ENCODE assay signal across 3 cellular contexts in the genomic region with DNA sequence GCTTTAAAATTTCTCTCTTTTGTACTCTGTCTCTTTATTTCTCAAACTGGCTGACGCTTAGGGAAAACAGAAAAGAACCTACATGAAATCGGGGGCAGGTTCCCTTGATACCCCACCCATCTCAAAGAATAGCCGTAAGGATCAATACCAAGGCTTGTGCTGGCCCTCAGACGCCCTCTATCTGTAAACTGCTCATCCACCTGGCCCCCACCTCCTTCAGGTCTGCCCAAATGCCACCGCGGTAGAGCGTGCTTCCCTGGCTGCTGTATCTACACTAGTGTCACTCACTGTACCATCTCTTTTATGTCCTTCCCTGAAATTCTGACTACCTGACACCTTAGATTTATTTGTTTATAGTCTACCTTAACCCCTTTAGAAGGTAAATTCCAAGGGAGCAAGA.
TF ChIP-seq lines count a peak whose summit lies in the region.

No MANE protein-coding gene starts in this region.

TF ChIP-seq in GM23338, 12 proteins besides CTCF, POLR2A, EP300 and RAD21 (continued from another document and continues in another):
- TF ChIP-seq, protein P1, sequence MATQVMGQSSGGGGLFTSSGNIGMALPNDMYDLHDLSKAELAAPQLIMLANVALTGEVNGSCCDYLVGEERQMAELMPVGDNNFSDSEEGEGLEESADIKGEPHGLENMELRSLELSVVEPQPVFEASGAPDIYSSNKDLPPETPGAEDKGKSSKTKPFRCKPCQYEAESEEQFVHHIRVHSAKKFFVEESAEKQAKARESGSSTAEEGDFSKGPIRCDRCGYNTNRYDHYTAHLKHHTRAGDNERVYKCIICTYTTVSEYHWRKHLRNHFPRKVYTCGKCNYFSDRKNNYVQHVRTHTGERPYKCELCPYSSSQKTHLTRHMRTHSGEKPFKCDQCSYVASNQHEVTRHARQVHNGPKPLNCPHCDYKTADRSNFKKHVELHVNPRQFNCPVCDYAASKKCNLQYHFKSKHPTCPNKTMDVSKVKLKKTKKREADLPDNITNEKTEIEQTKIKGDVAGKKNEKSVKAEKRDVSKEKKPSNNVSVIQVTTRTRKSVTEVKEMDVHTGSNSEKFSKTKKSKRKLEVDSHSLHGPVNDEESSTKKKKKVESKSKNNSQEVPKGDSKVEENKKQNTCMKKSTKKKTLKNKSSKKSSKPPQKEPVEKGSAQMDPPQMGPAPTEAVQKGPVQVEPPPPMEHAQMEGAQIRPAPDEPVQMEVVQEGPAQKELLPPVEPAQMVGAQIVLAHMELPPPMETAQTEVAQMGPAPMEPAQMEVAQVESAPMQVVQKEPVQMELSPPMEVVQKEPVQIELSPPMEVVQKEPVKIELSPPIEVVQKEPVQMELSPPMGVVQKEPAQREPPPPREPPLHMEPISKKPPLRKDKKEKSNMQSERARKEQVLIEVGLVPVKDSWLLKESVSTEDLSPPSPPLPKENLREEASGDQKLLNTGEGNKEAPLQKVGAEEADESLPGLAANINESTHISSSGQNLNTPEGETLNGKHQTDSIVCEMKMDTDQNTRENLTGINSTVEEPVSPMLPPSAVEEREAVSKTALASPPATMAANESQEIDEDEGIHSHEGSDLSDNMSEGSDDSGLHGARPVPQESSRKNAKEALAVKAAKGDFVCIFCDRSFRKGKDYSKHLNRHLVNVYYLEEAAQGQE (IDR thresholded peaks at IDR 0.05; ENCODE audit: unreplicated experiment), result no peak
- TF ChIP-seq JUNB (IDR thresholded peaks at IDR 0.05; ENCODE audit: unreplicated experiment) (no peak), ZNF331 (CRISPR knock-in tag; IDR thresholded peaks at IDR 0.05; ENCODE audit: low read depth) (no peak), POLR2AphosphoS5 (IDR thresholded peaks at IDR 0.05; ENCODE audit: low read depth) (no peak), EZH2phosphoT487 (IDR thresholded peaks at IDR 0.05; ENCODE audit: unreplicated experiment) (no peak), CREB1 (CRISPR knock-in tag; IDR thresholded peaks at IDR 0.05; ENCODE audit: low read depth) (no peak)
- TF ChIP-seq, protein P2, sequence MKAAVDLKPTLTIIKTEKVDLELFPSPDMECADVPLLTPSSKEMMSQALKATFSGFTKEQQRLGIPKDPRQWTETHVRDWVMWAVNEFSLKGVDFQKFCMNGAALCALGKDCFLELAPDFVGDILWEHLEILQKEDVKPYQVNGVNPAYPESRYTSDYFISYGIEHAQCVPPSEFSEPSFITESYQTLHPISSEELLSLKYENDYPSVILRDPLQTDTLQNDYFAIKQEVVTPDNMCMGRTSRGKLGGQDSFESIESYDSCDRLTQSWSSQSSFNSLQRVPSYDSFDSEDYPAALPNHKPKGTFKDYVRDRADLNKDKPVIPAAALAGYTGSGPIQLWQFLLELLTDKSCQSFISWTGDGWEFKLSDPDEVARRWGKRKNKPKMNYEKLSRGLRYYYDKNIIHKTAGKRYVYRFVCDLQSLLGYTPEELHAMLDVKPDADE (IDR thresholded peaks at IDR 0.05), result no peak

TF ChIP-seq in HCT116, 20 proteins besides CTCF, POLR2A, EP300 and RAD21 (continued from another document):
- TF ChIP-seq, protein P3, sequence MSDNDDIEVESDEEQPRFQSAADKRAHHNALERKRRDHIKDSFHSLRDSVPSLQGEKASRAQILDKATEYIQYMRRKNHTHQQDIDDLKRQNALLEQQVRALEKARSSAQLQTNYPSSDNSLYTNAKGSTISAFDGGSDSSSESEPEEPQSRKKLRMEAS (IDR thresholded peaks at IDR 0.05), result no peak
- TF ChIP-seq ELF1 (IDR thresholded peaks at IDR 0.05; ENCODE audit: borderline replicate concordance, low read depth) (no peak), JUND (IDR thresholded peaks at IDR 0.05) (no peak), TCF7L2 (IDR thresholded peaks at IDR 0.05; ENCODE audit: borderline replicate concordance, extremely low read depth, insufficient read depth, insufficient read length) (no peak), ZNF274 (IDR thresholded peaks at IDR 0.05; ENCODE audit: low read depth, low read length) (no peak), YY1 (IDR thresholded peaks at IDR 0.05; ENCODE audit: extremely low read depth, insufficient replicate concordance, low read depth, low read length) (no peak), SP1 (IDR thresholded peaks at IDR 0.05; ENCODE audit: low read depth) (no peak), CEBPB (IDR thresholded peaks at IDR 0.05; ENCODE audit: low read depth) (no peak), CBX3 (IDR thresholded peaks at IDR 0.05; ENCODE audit: low read depth) (no peak)

TF ChIP-seq in WTC11, 78 proteins besides CTCF, POLR2A, EP300 and RAD21 (continued from another document):
- TF ChIP-seq, protein P4, sequence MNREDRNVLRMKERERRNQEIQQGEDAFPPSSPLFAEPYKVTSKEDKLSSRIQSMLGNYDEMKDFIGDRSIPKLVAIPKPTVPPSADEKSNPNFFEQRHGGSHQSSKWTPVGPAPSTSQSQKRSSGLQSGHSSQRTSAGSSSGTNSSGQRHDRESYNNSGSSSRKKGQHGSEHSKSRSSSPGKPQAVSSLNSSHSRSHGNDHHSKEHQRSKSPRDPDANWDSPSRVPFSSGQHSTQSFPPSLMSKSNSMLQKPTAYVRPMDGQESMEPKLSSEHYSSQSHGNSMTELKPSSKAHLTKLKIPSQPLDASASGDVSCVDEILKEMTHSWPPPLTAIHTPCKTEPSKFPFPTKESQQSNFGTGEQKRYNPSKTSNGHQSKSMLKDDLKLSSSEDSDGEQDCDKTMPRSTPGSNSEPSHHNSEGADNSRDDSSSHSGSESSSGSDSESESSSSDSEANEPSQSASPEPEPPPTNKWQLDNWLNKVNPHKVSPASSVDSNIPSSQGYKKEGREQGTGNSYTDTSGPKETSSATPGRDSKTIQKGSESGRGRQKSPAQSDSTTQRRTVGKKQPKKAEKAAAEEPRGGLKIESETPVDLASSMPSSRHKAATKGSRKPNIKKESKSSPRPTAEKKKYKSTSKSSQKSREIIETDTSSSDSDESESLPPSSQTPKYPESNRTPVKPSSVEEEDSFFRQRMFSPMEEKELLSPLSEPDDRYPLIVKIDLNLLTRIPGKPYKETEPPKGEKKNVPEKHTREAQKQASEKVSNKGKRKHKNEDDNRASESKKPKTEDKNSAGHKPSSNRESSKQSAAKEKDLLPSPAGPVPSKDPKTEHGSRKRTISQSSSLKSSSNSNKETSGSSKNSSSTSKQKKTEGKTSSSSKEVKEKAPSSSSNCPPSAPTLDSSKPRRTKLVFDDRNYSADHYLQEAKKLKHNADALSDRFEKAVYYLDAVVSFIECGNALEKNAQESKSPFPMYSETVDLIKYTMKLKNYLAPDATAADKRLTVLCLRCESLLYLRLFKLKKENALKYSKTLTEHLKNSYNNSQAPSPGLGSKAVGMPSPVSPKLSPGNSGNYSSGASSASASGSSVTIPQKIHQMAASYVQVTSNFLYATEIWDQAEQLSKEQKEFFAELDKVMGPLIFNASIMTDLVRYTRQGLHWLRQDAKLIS (CRISPR knock-in tag; IDR thresholded peaks at IDR 0.05; ENCODE audit: borderline replicate concordance), result no peak
- TF ChIP-seq CBFB (CRISPR knock-in tag; IDR thresholded peaks at IDR 0.05; ENCODE audit: low read depth) (no peak), TEAD1 (CRISPR knock-in tag; IDR thresholded peaks at IDR 0.05) (no peak), GRHL2 (CRISPR knock-in tag; IDR thresholded peaks at IDR 0.05; ENCODE audit: insufficient replicate concordance, severe bottlenecking) (no peak), SOX15 (CRISPR knock-in tag; IDR thresholded peaks at IDR 0.05) (no peak), ESRRA (CRISPR knock-in tag; IDR thresholded peaks at IDR 0.05; ENCODE audit: borderline replicate concordance) (no peak), KAT7 (CRISPR knock-in tag; IDR thresholded peaks at IDR 0.05; ENCODE audit: borderline replicate concordance) (no peak), FOXP1 (CRISPR knock-in tag; IDR thresholded peaks at IDR 0.05; ENCODE audit: borderline replicate concordance) (no peak)
- TF ChIP-seq, protein P5, sequence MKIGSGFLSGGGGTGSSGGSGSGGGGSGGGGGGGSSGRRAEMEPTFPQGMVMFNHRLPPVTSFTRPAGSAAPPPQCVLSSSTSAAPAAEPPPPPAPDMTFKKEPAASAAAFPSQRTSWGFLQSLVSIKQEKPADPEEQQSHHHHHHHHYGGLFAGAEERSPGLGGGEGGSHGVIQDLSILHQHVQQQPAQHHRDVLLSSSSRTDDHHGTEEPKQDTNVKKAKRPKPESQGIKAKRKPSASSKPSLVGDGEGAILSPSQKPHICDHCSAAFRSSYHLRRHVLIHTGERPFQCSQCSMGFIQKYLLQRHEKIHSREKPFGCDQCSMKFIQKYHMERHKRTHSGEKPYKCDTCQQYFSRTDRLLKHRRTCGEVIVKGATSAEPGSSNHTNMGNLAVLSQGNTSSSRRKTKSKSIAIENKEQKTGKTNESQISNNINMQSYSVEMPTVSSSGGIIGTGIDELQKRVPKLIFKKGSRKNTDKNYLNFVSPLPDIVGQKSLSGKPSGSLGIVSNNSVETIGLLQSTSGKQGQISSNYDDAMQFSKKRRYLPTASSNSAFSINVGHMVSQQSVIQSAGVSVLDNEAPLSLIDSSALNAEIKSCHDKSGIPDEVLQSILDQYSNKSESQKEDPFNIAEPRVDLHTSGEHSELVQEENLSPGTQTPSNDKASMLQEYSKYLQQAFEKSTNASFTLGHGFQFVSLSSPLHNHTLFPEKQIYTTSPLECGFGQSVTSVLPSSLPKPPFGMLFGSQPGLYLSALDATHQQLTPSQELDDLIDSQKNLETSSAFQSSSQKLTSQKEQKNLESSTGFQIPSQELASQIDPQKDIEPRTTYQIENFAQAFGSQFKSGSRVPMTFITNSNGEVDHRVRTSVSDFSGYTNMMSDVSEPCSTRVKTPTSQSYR (CRISPR knock-in tag; IDR thresholded peaks at IDR 0.05), result no peak
- TF ChIP-seq, protein P6, sequence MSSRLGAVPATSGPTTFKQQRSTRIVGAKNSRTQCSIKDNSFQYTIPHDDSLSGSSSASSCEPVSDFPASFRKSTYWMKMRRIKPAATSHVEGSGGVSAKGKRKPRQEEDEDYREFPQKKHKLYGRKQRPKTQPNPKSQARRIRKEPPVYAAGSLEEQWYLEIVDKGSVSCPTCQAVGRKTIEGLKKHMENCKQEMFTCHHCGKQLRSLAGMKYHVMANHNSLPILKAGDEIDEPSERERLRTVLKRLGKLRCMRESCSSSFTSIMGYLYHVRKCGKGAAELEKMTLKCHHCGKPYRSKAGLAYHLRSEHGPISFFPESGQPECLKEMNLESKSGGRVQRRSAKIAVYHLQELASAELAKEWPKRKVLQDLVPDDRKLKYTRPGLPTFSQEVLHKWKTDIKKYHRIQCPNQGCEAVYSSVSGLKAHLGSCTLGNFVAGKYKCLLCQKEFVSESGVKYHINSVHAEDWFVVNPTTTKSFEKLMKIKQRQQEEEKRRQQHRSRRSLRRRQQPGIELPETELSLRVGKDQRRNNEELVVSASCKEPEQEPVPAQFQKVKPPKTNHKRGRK (CRISPR knock-in tag; IDR thresholded peaks at IDR 0.05; ENCODE audit: borderline replicate concordance), result no peak
- TF ChIP-seq, protein P7, sequence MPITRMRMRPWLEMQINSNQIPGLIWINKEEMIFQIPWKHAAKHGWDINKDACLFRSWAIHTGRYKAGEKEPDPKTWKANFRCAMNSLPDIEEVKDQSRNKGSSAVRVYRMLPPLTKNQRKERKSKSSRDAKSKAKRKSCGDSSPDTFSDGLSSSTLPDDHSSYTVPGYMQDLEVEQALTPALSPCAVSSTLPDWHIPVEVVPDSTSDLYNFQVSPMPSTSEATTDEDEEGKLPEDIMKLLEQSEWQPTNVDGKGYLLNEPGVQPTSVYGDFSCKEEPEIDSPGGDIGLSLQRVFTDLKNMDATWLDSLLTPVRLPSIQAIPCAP (CRISPR knock-in tag; IDR thresholded peaks at IDR 0.05), result no peak
- TF ChIP-seq, protein P8, sequence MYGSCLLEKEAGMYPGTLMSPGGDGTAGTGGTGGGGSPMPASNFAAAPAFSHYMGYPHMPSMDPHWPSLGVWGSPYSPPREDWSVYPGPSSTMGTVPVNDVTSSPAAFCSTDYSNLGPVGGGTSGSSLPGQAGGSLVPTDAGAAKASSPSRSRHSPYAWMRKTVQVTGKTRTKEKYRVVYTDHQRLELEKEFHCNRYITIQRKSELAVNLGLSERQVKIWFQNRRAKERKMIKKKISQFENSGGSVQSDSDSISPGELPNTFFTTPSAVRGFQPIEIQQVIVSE (CRISPR knock-in tag; IDR thresholded peaks at IDR 0.05; ENCODE audit: borderline replicate concordance), result no peak
- TF ChIP-seq, protein P9, sequence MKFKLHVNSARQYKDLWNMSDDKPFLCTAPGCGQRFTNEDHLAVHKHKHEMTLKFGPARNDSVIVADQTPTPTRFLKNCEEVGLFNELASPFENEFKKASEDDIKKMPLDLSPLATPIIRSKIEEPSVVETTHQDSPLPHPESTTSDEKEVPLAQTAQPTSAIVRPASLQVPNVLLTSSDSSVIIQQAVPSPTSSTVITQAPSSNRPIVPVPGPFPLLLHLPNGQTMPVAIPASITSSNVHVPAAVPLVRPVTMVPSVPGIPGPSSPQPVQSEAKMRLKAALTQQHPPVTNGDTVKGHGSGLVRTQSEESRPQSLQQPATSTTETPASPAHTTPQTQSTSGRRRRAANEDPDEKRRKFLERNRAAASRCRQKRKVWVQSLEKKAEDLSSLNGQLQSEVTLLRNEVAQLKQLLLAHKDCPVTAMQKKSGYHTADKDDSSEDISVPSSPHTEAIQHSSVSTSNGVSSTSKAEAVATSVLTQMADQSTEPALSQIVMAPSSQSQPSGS (CRISPR knock-in tag; IDR thresholded peaks at IDR 0.05; ENCODE audit: borderline replicate concordance, low read depth), result no peak
- TF ChIP-seq, protein P10, sequence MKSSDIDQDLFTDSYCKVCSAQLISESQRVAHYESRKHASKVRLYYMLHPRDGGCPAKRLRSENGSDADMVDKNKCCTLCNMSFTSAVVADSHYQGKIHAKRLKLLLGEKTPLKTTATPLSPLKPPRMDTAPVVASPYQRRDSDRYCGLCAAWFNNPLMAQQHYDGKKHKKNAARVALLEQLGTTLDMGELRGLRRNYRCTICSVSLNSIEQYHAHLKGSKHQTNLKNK (CRISPR knock-in tag; IDR thresholded peaks at IDR 0.05), result no peak
